9 cellular contexts compared by ENCODE assay signal in the genomic region with DNA sequence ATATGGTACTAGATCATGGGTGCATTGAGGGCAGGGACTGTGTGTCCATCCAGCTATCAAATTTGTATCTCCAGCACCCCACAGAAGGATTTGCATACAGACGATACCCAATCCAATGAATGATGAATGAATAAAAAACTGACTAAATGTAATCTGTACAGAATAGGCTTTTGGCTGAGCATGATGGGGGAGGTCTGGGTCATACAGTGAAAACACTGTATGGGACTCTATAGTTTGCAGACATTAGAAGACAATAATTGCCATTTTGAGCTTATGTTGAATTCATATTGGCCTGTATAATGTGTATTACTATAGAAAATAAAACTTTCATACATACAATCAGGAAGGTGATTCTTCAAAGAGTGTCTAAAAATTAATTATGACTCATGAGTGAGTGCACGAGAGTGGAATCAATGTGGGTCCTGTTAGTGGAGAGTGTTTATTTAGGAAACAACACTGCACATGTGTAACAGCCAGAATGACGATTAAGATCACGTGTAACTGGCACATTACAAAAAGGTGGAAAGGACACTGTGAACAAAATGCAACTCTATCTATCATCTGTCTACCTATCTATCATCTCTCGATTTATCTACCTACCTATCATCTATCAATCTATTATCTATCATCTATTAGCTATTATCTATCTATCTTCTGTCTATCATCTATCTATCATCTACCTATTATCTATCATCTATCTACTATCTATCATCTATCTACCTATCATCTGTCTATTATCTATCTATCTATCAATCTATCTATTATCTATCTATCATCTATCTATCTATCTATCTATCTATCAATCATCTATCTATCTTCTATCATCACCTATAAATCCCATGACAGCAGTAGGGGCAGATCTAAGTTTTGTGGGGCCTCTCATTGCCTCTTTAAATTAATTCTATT.
DNase-seq lines count a peak whose midpoint lies in the region; ATAC-seq and TF ChIP-seq lines count a peak whose summit lies in the region.
"Had no signal": no experiment of that assay in that cellular context is flagged by ENCODE, and none has a peak within 500 bp of the region (broad histone marks: within the 10 kb centered on the region; RNA-seq: fewer than 3 reads in every experiment).

No MANE protein-coding gene starts in this region.

- ATAC-seq in GM18499 (IDR thresholded peaks at IDR 0.05; ENCODE audit: insufficient read depth, unreplicated experiment) (peak; percentile 5), HG03354 (IDR thresholded peaks at IDR 0.05; ENCODE audit: poor library complexity, severe bottlenecking, unreplicated experiment) (peak; percentile 25), GM19035 (IDR thresholded peaks at IDR 0.05; ENCODE audit: unreplicated experiment) (no peak)

- H3K4me1 Mint-ChIP-seq in nephron, result peaks cover 37% of the 10 kb centered on the region

- H3K27me3 ChIP-seq in brain microvascular endothelial cell (replicated peaks), result no peaks in the 10 kb centered on the region

- H3K36me3 ChIP-seq in brain microvascular endothelial cell (replicated peaks), result no peaks in the 10 kb centered on the region

- H3K27ac Mint-ChIP-seq in nephron, result peak overlapping the region; percentile 28 to 77 (median 62)

- TF ChIP-seq CTCF in brain microvascular endothelial cell (IDR thresholded peaks at IDR 0.05; ENCODE audit: low read depth, low read length, missing control alignments), result no peak
- no peak for TF ChIP-seq CTCF in nephron (IDR thresholded peaks at IDR 0.05; ENCODE audit: unreplicated experiment in 3 of 3)

- H3K9me3 Mint-ChIP-seq in nephron, result peaks cover 8% of the 10 kb centered on the region

- H3K27ac ChIP-seq in brain microvascular endothelial cell, result peak overlapping the region; percentile 99

- no peak overlapping the region for H3K4me3 Mint-ChIP-seq in nephron

- H3K27me3 Mint-ChIP-seq in nephron (ENCODE audit: low read depth), result no peaks in the 10 kb centered on the region

- DNase-seq in brain microvascular endothelial cell (no peak), NCI-H2196 (lab: John Stamatoyannopoulos, UW; ENCODE audit: unreplicated experiment) (no peak), islet precursor cell (no peak)
- no peak for DNase-seq in stimulated activated CD4-positive, alpha-beta T cell treated with anti-CD3 and anti-CD28 coated beads, Interleukin-15, amount 100 ng/mL, for 24 hours

- in situ Hi-C loops in brain microvascular endothelial cell (cut with HindIII; ENCODE audit: low pct_ligation_motif_present, low sequenced_read_pairs), result loop anchor here (25.0 kb wide), 1 partner anchor 99 kb away; no protein-coding TSS in a partner anchor

- no peak overlapping the region for H3K4me3 ChIP-seq in brain microvascular endothelial cell (ENCODE audit: low read depth, low read length)
- H3K4me3 ChIP-seq: lung had no signal

- H3K36me3 Mint-ChIP-seq in nephron (ENCODE audit: low read depth), result no peaks in the 10 kb centered on the region
